In the genomic region with DNA sequence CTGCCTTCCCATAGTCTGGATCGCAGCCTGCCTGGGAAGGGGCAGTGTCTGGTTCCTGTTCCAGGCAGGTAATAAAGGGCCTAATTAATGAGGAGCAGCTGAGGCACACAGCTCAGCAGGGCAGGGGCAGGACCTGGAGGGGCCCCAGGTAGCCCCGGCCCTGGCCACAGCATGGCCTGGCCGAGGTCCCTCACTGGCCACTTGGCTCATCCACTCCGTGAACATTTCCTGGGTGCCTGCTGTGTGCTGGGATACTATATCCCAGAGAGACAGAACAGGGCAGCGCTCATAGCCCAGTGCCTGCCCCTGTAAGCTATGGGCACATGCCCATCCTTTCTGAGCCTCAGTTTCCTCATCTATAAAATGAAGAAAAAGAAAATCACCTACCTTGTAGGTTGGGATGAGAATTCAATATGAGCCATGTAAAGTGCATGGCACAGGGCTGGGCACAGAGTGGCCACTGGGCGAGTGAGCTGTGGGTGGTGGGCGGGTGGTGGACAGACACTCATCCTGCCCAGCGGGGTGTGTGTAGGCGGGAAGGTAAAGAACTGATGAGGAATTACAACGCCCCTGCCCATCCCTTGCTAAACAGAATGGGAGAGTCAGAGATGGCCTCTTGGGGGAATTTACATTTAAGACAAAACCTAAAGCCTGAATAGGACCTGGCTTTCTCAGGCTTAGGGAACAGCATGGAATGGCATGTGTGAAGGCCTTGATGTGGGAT, we compare ENCODE assay signal across 14 cellular contexts.
"Had no signal": no experiment of that assay in that cellular context is flagged by ENCODE, and none has a peak within 500 bp of the region (broad histone marks: within the 10 kb centered on the region; RNA-seq: fewer than 3 reads in every experiment).

No MANE protein-coding gene starts in this region.

- H3K27me3 ChIP-seq: adrenal gland, body of pancreas had no signal

- H3K4me3 Mint-ChIP-seq: naive thymus-derived CD8-positive, alpha-beta T cell had no signal

- H3K4me3 ChIP-seq: adrenal gland, body of pancreas, lower lobe of right lung, tibial artery had no signal

- H3K36me3 ChIP-seq: adrenal gland, lower lobe of right lung, tibial artery had no signal

- H3K27ac Mint-ChIP-seq: activated T-helper 2 cell treated with anti-CD3 and anti-CD28 coated beads, Interferon-gamma antibody, Interleukin-2, Interleukin-4, amounts not matched to agents 10 μg/mL and 5 μg/mL and 100 μg/mL, durations not matched to agents 14 hours and 24 hours and 36 hours had no signal

- ATAC-seq: activated CD4-positive, CD25-positive, alpha-beta regulatory T cell treated with anti-CD3 and anti-CD28 coated beads, Interleukin-2, amount 50 U/mL, for 24 hours; body of pancreas; esophagus mucosa; left cardiac atrium; lower lobe of right lung; naive thymus-derived CD8-positive, alpha-beta T cell had no signal

- DNase-seq: activated naive CD4-positive, alpha-beta T cell treated with anti-CD3 and anti-CD28 coated beads, Interleukin-2, amount 50 U/mL, for 16 hours; adrenal gland; body of pancreas; cerebellar nuclear complex; dermis blood vessel endothelial cell; left cardiac atrium; lower lobe of right lung; naive thymus-derived CD8-positive, alpha-beta T cell; stimulated activated CD4-positive, alpha-beta T cell treated with anti-CD3 and anti-CD28 coated beads, Interleukin-15, amount 100 ng/mL, for 24 hours; stimulated activated CD4-positive, alpha-beta T cell treated with anti-CD3 and anti-CD28 coated beads, Interleukin-4, amount 100 ng/mL, for 24 hours; tibial artery had no signal

- H3K9me3 Mint-ChIP-seq: activated T-helper 2 cell treated with anti-CD3 and anti-CD28 coated beads, Interferon-gamma antibody, Interleukin-2, Interleukin-4, amounts not matched to agents 10 μg/mL and 5 μg/mL and 100 μg/mL, durations not matched to agents 14 hours and 24 hours and 36 hours; naive thymus-derived CD8-positive, alpha-beta T cell had no signal

- H3K9me3 ChIP-seq: adrenal gland, body of pancreas, lower lobe of right lung, tibial artery had no signal

- H3K27ac ChIP-seq: adrenal gland, body of pancreas, lower lobe of right lung, tibial artery had no signal

- H3K36me3 Mint-ChIP-seq: naive thymus-derived CD8-positive, alpha-beta T cell had no signal

- H3K4me1 ChIP-seq: adrenal gland, lower lobe of right lung, tibial artery had no signal
